Comparison of ENCODE assay signal across 22 cellular contexts in genomic region chr7:129774359-129774758, GRCh38.
DNase-seq lines count a peak whose midpoint lies in the region; ATAC-seq lines count a peak whose summit lies in the region.
"Had no signal": no experiment of that assay in that cellular context is flagged by ENCODE, and none has a peak within 500 bp of the region (broad histone marks: within the 10 kb centered on the region; RNA-seq: fewer than 3 reads in every experiment).

No MANE protein-coding gene starts in this region.

- H3K27me3 ChIP-seq in SJCRH30 = no peaks in the 10 kb centered on the region
- H3K27me3 ChIP-seq: foreskin keratinocyte had no signal

- no peaks in the 10 kb centered on the region for H3K9me3 ChIP-seq in SJCRH30 (replicated peaks)
- H3K9me3 ChIP-seq: thoracic aorta had no signal

- no peak for ATAC-seq in HG03097 (IDR thresholded peaks at IDR 0.05; ENCODE audit: low FRiP score, unreplicated experiment)
- ATAC-seq: activated naive CD4-positive, alpha-beta T cell treated with anti-CD3 and anti-CD28 coated beads, Interleukin-2, amount 50 U/mL, for 72 hours; activated T-helper 17 cell treated with anti-CD3 and anti-CD28 coated beads, Interleukin-2, amount 50 U/mL, for 72 hours had no signal

- H3K36me3 ChIP-seq in SJCRH30 = no peaks in the 10 kb centered on the region
- H3K36me3 ChIP-seq: thoracic aorta had no signal

- H3K4me1 ChIP-seq in SJCRH30 = peaks cover 42% of the 10 kb centered on the region
- H3K4me1 ChIP-seq: foreskin keratinocyte had no signal

- DNase-seq in COLO668 (lab: John Stamatoyannopoulos, UW; ENCODE audit: unreplicated experiment) = peak; percentile 48
- DNase-seq in NCI-H1694 (lab: John Stamatoyannopoulos, UW) = peak; percentile 49
- peak; percentile 94 to 97 for DNase-seq in SJCRH30
- peak; percentile 90 for DNase-seq in left kidney (ENCODE audit: low read depth, low spot score)
- DNase-seq in NCI-H2107 treated with DMSO at 0.1 percent for 48 hours (lab: John Stamatoyannopoulos, UW; ENCODE audit: unreplicated experiment) = no peak
- no peak for DNase-seq in SW 1271 (lab: John Stamatoyannopoulos, UW)
- DNase-seq in NCI-H1417 treated with DMSO at 0.1 percent for 48 hours (lab: John Stamatoyannopoulos, UW) = no peak
- DNase-seq: ACHN; activated CD4-positive, alpha-beta T cell treated with anti-CD3 and anti-CD28 coated beads, Interleukin-2, amount 50 U/mL, for 1 hour; foreskin keratinocyte; NCI-H1048; NCI-H2081 treated with DMSO at 0.1 percent for 48 hours; NCI-H748 treated with DMSO at 0.1 percent for 48 hours; small intestine; stimulated activated CD4-positive, alpha-beta T cell treated with anti-CD3 and anti-CD28 coated beads, Interleukin-2, amount 100 ng/mL, for 48 hours; stimulated activated naive CD4-positive, alpha-beta T cell; T-helper 2 cell had no signal

- H3K4me3 ChIP-seq in SJCRH30 = no peak overlapping the region
- H3K4me3 ChIP-seq: lung, thoracic aorta had no signal

- peak overlapping the region; percentile 26 for H3K27ac ChIP-seq in SJCRH30
- H3K27ac ChIP-seq: foreskin keratinocyte, thoracic aorta had no signal

Comparison
In these comparisons a context has a peak if more than half of its experiments do, and no peak if none do; other contexts are left out.
1. DNase-seq: peak in COLO668 (single experiment), NCI-H1694 (single experiment), SJCRH30 (2 of 2) and left kidney (single experiment); none in NCI-H2107 treated with DMSO at 0.1 percent for 48 hours (single experiment), SW 1271 (0 of 2) and NCI-H1417 treated with DMSO at 0.1 percent for 48 hours (single experiment).